Comparison of ENCODE assay signal across 10 cellular contexts in genomic region chr14:68771631-68772030, GRCh38. TPM values are rescaled to one million over a fixed set of nuclear protein-coding genes. Genes with fewer than 3 reads are reported as not detected.
DNase-seq lines count a peak whose midpoint lies in the region; ATAC-seq and TF ChIP-seq lines count a peak whose summit lies in the region.
"Had no signal": no experiment of that assay in that cellular context is flagged by ENCODE, and none has a peak within 500 bp of the region (broad histone marks: within the 10 kb centered on the region; RNA-seq: fewer than 3 reads in every experiment).

No MANE protein-coding gene starts in this region.

- peak overlapping the region; percentile 83 for H3K27ac Mint-ChIP-seq in CD8-positive, alpha-beta T cell
- H3K27ac Mint-ChIP-seq in activated CD4-positive, alpha-beta memory T cell treated with anti-CD3 and anti-CD28 coated beads for 36 hours: peak overlapping the region; percentile 75

- no peak for TF ChIP-seq POLR2A in testis (IDR thresholded peaks at IDR 0.05)

- peaks cover 5% of the 10 kb centered on the region for H3K9me3 Mint-ChIP-seq in CD8-positive, alpha-beta T cell
- H3K9me3 Mint-ChIP-seq in activated CD4-positive, alpha-beta memory T cell treated with anti-CD3 and anti-CD28 coated beads for 36 hours: peaks cover 3% of the 10 kb centered on the region

- H3K27ac ChIP-seq in CD8-positive, alpha-beta T cell (ENCODE audit: low read depth, low read length): no peak overlapping the region
- H3K27ac ChIP-seq in neutrophil: peak overlapping the region; percentile 63
- H3K27ac ChIP-seq in colonic mucosa: no peak overlapping the region
- peak overlapping the region in 1 of 2 donors; percentile 69 for H3K27ac ChIP-seq in testis
- H3K27ac ChIP-seq: prostate gland had no signal

- H3K4me3 Mint-ChIP-seq in CD8-positive, alpha-beta T cell: peak overlapping the region; percentile 63
- H3K4me3 Mint-ChIP-seq in activated CD4-positive, alpha-beta memory T cell treated with anti-CD3 and anti-CD28 coated beads for 36 hours: peak overlapping the region; percentile 38

- H3K4me1 ChIP-seq in CD8-positive, alpha-beta T cell (ENCODE audit: insufficient read depth, low read length): peaks cover 57% of the 10 kb centered on the region
- H3K4me1 ChIP-seq in neutrophil (ENCODE audit: control insufficient read depth in 1 of 2, insufficient read depth in 1 of 2, low read depth in 1 of 2, low read length in 1 of 2) (peaks cover 10 to 15% of the 10 kb centered on the region in 2 experiments), colonic mucosa (no peaks in the 10 kb centered on the region), testis (peaks cover 11% of the 10 kb centered on the region)
- H3K4me1 ChIP-seq: prostate gland had no signal

- POLR2A ChIA-PET in CD8-positive, alpha-beta T cell (lab: Charles Lee): interaction anchor here (1.0 to 2.5 kb wide), 8 partner anchors 9 to 86 kb away, joined by 3 to 13 read pairs (median 6); partner anchors contain the start of gene ZFP36L1
- POLR2A ChIA-PET in activated CD4-positive, alpha-beta memory T cell treated with anti-CD3 and anti-CD28 coated beads for 36 hours (lab: Charles Lee): interaction anchor here (1.2 kb wide), 1 partner anchor 108 kb away, joined by 3 read pairs; no protein-coding TSS in a partner anchor

- intact Hi-C loops in CD8-positive, alpha-beta T cell (cut with DNase I, micrococcal nuclease): loop anchor here (1.0 to 5.0 kb wide), 2 partner anchors 10 to 34 kb away; no protein-coding TSS in a partner anchor
- intact Hi-C loops in activated CD4-positive, alpha-beta memory T cell treated with anti-CD3 and anti-CD28 coated beads for 36 hours (cut with micrococcal nuclease): no loop called here
- intact Hi-C loops in colonic mucosa (cut with DNase I) (no loop called here), testis (cut with DNase I; ENCODE audit: low total_unique reads) (no loop called here)

- ATAC-seq in CD8-positive, alpha-beta T cell: peak; percentile 32

- H3K9me3 ChIP-seq in CD8-positive, alpha-beta T cell (ENCODE audit: low read length): no peaks in the 10 kb centered on the region
- H3K9me3 ChIP-seq in neutrophil: no peaks in the 10 kb centered on the region
- H3K9me3 ChIP-seq in colonic mucosa: no peaks in the 10 kb centered on the region
- H3K9me3 ChIP-seq in testis: no peaks in the 10 kb centered on the region
- H3K9me3 ChIP-seq: prostate gland had no signal

- no peak for DNase-seq in CD8-positive, alpha-beta T cell
- peak; percentile 47 for DNase-seq in activated CD4-positive, alpha-beta memory T cell treated with anti-CD3 and anti-CD28 coated beads for 36 hours
- DNase-seq in foreskin melanocyte (peak; percentile 35), colonic mucosa (no peak), NCI-H748 treated with DMSO at 0.1 percent for 48 hours (lab: John Stamatoyannopoulos, UW) (no peak), hypothalamus (lab: John Stamatoyannopoulos, UW) (no peak), testis (no peak)
- DNase-seq: effector CD4-positive, alpha-beta T cell had no signal

- peak overlapping the region; percentile 7 for H3K4me3 ChIP-seq in CD8-positive, alpha-beta T cell (ENCODE audit: low read depth, low read length)
- H3K4me3 ChIP-seq in neutrophil (ENCODE audit: low read depth in 1 of 2, low read length in 1 of 2): peak overlapping the region in 1 of 2 experiments; percentile 29
- no peak overlapping the region for H3K4me3 ChIP-seq in colonic mucosa
- no peak overlapping the region for H3K4me3 ChIP-seq in testis
- H3K4me3 ChIP-seq: prostate gland had no signal

- H3K9ac ChIP-seq in colonic mucosa (ENCODE audit: low read depth in 2 of 2, low read length in 2 of 2): no peak overlapping the region

- no peaks in the 10 kb centered on the region for H3K27me3 Mint-ChIP-seq in CD8-positive, alpha-beta T cell (ENCODE audit: low read depth)
- no peaks in the 10 kb centered on the region for H3K27me3 Mint-ChIP-seq in activated CD4-positive, alpha-beta memory T cell treated with anti-CD3 and anti-CD28 coated beads for 36 hours

- CTCF ChIA-PET in CD8-positive, alpha-beta T cell (lab: Charles Lee): interaction anchor here (1.2 to 3.6 kb wide), 5 partner anchors 9 to 45 kb away, joined by 4 to 15 read pairs (median 6); no protein-coding TSS in a partner anchor
- CTCF ChIA-PET in activated CD4-positive, alpha-beta memory T cell treated with anti-CD3 and anti-CD28 coated beads for 36 hours (lab: Charles Lee): interaction anchor here (0.7 to 6.0 kb wide), 6 partner anchors 9 to 143 kb away, joined by 3 to 28 read pairs (median 4); no protein-coding TSS in a partner anchor

- H3K36me3 Mint-ChIP-seq in CD8-positive, alpha-beta T cell: no peaks in the 10 kb centered on the region
- no peaks in the 10 kb centered on the region for H3K36me3 Mint-ChIP-seq in activated CD4-positive, alpha-beta memory T cell treated with anti-CD3 and anti-CD28 coated beads for 36 hours

- H3K36me3 ChIP-seq in CD8-positive, alpha-beta T cell (ENCODE audit: insufficient read depth, low read length): no peaks in the 10 kb centered on the region
- no peaks in the 10 kb centered on the region for H3K36me3 ChIP-seq in neutrophil
- H3K36me3 ChIP-seq in colonic mucosa: no peaks in the 10 kb centered on the region
- H3K36me3 ChIP-seq in testis (ENCODE audit: low read depth, missing control alignments): no peaks in the 10 kb centered on the region
- H3K36me3 ChIP-seq: prostate gland had no signal

- H3K27me3 ChIP-seq in CD8-positive, alpha-beta T cell (ENCODE audit: insufficient read depth, low read length): no peaks in the 10 kb centered on the region
- H3K27me3 ChIP-seq in neutrophil: peaks cover 50% of the 10 kb centered on the region
- no peaks in the 10 kb centered on the region for H3K27me3 ChIP-seq in colonic mucosa
- no peaks in the 10 kb centered on the region for H3K27me3 ChIP-seq in testis

- 62 to 72% methylated on average over 10 of the region's 10 CpGs for WGBS in testis, 2 donors

- no peak for TF ChIP-seq CTCF in CD8-positive, alpha-beta T cell (IDR thresholded peaks at IDR 0.05)
- TF ChIP-seq CTCF in neutrophil (IDR thresholded peaks at IDR 0.05) (no peak), colonic mucosa (IDR thresholded peaks at IDR 0.05) (no peak), testis (IDR thresholded peaks at IDR 0.05) (no peak)

- H3K4me1 Mint-ChIP-seq in CD8-positive, alpha-beta T cell (ENCODE audit: low read depth): peaks cover 63% of the 10 kb centered on the region
- peaks cover 53% of the 10 kb centered on the region for H3K4me1 Mint-ChIP-seq in activated CD4-positive, alpha-beta memory T cell treated with anti-CD3 and anti-CD28 coated beads for 36 hours (ENCODE audit: low read depth)

RNA-seq across cellular contexts. Expression of gene ZFP36L1, which starts 21.2 kb away (rescaled TPM):
- total RNA-seq in CD8-positive, alpha-beta T cell: 100 to 1,000 TPM; 241 to 248 TPM
- 100 to 1,000 TPM; 103 to 107 TPM for total RNA-seq in activated CD4-positive, alpha-beta memory T cell treated with anti-CD3 and anti-CD28 coated beads for 36 hours
- total RNA-seq in colonic mucosa: 100 to 1,000 TPM in 1 of 2 donors, 10 to 100 TPM in 1; 97.0 to 123 TPM
- total RNA-seq in testis: 100 to 1,000 TPM; 176 to 301 TPM
- polyA plus RNA-seq in testis (ENCODE audit: insufficient read depth, low read depth, low replicate concordance): 120 TPM

Comparison
In these comparisons a context has a peak if more than half of its experiments do, and no peak if none do; other contexts are left out.
1. DNase-seq: peak in activated CD4-positive, alpha-beta memory T cell treated with anti-CD3 and anti-CD28 coated beads for 36 hours (single experiment) and foreskin melanocyte (single experiment); none in CD8-positive, alpha-beta T cell (0 of 7), colonic mucosa (single experiment), NCI-H748 treated with DMSO at 0.1 percent for 48 hours (single experiment), hypothalamus (0 of 51) and testis (single experiment).
2. intact Hi-C loops: an anchor here in CD8-positive, alpha-beta T cell (1.0 to 5.0 kb wide); none called in activated CD4-positive, alpha-beta memory T cell treated with anti-CD3 and anti-CD28 coated beads for 36 hours, colonic mucosa and testis.